1 cellular context compared by ENCODE assay signal in genomic region chr20:59603727-59604608, GRCh38.
TF ChIP-seq lines count a peak whose summit lies in the region.

Gene PHACTR3, plus strand, starts transcription at chr20:59604540. Its CDS starts 475 bp downstream, at chr20:59605015.

TF ChIP-seq in K562, 482 proteins besides CTCF, POLR2A, EP300 and RAD21 (continued from another document):
- TF ChIP-seq MAFK (IDR thresholded peaks at IDR 0.05; ENCODE audit: low read length) = no peak
- peak; percentile 52; the same call in 1 of the 2 replicates for TF ChIP-seq CREM (IDR thresholded peaks at IDR 0.05; ENCODE audit: low read depth)
- TF ChIP-seq SMARCC2 (IDR thresholded peaks at IDR 0.05; ENCODE audit: low read depth) = no peak
- no peak for TF ChIP-seq SRF (CRISPR knock-in tag; IDR thresholded peaks at IDR 0.05)
- no peak for TF ChIP-seq FOSL1 (tag; conservative IDR thresholded peaks at IDR 0.05)
- TF ChIP-seq, protein P1, sequence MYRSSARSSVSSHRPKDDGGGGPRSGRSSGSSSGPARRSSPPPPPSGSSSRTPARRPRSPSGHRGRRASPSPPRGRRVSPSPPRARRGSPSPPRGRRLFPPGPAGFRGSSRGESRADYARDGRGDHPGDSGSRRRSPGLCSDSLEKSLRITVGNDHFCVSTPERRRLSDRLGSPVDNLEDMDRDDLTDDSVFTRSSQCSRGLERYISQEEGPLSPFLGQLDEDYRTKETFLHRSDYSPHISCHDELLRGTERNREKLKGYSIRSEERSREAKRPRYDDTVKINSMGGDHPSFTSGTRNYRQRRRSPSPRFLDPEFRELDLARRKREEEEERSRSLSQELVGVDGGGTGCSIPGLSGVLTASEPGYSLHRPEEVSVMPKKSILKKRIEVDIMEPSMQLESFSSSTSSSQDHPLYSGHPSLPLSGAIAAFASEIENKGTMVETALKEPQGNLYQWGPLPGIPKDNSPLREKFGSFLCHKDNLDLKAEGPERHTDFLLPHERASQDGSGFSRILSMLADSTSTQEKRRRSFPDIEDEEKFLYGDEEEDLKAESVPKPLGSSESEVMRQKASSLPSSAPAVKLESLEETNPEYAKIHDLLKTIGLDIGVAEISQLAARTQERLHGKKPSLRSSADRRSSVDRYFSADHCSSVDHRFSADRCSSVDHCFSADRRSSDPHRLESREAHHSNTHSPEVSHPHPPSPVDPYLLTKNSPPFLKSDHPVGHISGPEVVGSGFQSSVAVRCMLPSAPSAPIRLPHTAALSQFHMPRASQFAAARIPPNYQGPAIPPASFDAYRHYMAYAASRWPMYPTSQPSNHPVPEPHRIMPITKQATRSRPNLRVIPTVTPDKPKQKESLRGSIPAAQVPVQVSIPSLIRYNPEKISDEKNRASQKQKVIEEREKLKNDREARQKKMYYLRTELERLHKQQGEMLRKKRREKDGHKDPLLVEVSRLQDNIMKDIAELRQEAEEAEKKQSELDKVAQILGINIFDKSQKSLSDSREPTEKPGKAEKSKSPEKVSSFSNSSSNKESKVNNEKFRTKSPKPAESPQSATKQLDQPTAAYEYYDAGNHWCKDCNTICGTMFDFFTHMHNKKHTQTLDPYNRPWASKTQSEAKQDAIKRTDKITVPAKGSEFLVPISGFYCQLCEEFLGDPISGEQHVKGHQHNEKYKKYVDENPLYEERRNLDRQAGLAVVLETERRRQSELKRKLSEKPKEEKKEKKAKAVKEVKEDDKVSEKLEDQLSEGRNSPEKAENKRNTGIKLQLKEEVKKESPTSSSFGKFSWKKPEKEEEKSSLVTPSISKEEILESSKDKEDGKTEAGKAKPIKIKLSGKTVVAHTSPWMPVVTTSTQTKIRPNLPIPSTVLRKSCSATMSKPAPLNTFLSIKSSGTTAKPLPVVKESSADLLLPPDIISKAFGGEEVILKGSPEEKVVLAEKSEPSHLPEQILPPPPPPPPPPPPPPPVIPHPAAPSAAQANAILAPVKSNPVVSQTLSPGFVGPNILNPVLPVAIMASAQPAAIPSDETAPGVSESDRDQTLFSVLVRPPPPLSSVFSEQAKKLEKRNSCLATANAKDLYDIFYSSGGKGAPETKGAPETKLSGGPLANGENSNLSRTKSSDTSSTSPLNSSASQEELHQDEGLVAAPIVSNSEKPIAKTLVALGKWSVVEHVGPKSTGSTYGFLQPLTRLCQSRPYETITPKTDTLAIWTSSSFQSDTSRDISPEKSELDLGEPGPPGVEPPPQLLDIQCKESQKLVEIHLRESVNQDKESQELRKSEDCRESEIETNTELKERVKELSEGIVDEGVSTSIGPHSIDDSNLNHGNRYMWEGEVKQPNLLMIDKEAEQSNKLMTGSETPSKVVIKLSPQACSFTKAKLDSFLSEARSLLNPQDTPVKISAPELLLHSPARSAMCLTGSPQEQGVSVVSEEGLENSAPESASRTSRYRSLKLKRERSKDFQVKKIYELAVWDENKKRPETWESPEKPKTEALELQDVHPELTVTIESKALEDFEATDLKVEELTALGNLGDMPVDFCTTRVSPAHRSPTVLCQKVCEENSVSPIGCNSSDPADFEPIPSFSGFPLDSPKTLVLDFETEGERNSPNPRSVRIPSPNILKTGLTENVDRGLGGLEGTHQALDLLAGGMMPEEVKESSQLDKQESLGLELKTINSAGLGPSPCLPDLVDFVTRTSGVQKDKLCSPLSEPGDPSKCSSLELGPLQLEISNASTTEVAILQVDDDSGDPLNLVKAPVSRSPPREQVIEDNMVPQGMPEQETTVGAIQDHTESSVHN (IDR thresholded peaks at IDR 0.05; ENCODE audit: borderline replicate concordance in 1 of 2, low read depth in 1 of 2) = no peak
- no peak for TF ChIP-seq CCAR2 (IDR thresholded peaks at IDR 0.05; ENCODE audit: low read depth, low read length)
- no peak for TF ChIP-seq PHB (CRISPR knock-in tag; IDR thresholded peaks at IDR 0.05)
- TF ChIP-seq, protein P2, sequence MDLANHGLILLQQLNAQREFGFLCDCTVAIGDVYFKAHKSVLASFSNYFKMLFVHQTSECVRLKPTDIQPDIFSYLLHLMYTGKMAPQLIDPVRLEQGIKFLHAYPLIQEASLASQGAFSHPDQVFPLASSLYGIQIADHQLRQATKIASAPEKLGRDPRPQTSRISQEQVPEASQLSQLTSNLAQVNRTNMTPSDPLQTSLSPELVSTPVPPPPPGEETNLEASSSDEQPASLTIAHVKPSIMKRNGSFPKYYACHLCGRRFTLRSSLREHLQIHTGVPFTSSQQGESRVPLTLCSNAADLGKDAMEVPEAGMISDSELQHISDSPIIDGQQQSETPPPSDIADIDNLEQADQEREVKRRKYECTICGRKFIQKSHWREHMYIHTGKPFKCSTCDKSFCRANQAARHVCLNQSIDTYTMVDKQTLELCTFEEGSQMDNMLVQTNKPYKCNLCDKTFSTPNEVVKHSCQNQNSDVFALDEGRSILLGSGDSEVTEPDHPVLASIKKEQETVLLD (IDR thresholded peaks at IDR 0.05) = no peak
- no peak for TF ChIP-seq BDP1 (IDR thresholded peaks at IDR 0.05; ENCODE audit: insufficient read depth, insufficient read length)
- TF ChIP-seq KDM1A (IDR thresholded peaks at IDR 0.05) = peak in 1 of 2 experiments; percentile 16; a peak in 1 of 4 replicates
- no peak for TF ChIP-seq FOXP4 (CRISPR knock-in tag; IDR thresholded peaks at IDR 0.05; ENCODE audit: borderline replicate concordance)
- TF ChIP-seq RBM15 (IDR thresholded peaks at IDR 0.05; ENCODE audit: insufficient read depth, low read length) = no peak
- TF ChIP-seq ILF3 (IDR thresholded peaks at IDR 0.05; ENCODE audit: borderline replicate concordance) = no peak
- no peak for TF ChIP-seq LCOR (CRISPR knock-in tag; IDR thresholded peaks at IDR 0.05)
